Comparison of ENCODE assay signal across 9 cellular contexts in genomic region chr20:34311118-34312023, GRCh38. TPM values are rescaled to one million over a fixed set of nuclear protein-coding genes. Genes with fewer than 3 reads are reported as not detected.
DNase-seq lines count a peak whose midpoint lies in the region; ATAC-seq lines count a peak whose summit lies in the region.
"Had no signal": no experiment of that assay in that cellular context is flagged by ENCODE, and none has a peak within 500 bp of the region (broad histone marks: within the 10 kb centered on the region; RNA-seq: fewer than 3 reads in every experiment).

No MANE protein-coding gene starts in this region.

- no peak overlapping the region for H3K27ac ChIP-seq in ectodermal cell (ENCODE audit: insufficient read depth, low read depth, low read length, poor library complexity, severe bottlenecking)
- peak overlapping the region; percentile 41 to 70 for H3K27ac ChIP-seq in mucosa of rectum (ENCODE audit: low read depth in 2 of 2, low read length in 2 of 2)
- H3K27ac ChIP-seq: gastrocnemius medialis had no signal

- H3K36me3 ChIP-seq in ectodermal cell (ENCODE audit: control insufficient read depth, insufficient read depth, low read length) (no peaks in the 10 kb centered on the region), mucosa of rectum (ENCODE audit: control insufficient read depth in 2 of 2, insufficient read depth in 2 of 2, low read length in 2 of 2) (no peaks in the 10 kb centered on the region)
- H3K36me3 ChIP-seq: gastrocnemius medialis had no signal

- H3K9ac ChIP-seq in mucosa of rectum (ENCODE audit: low read depth in 1 of 2, low read length in 2 of 2): peak overlapping the region in 1 of 2 donors; percentile 43

- peak overlapping the region; percentile 21 for H3K4me3 ChIP-seq in ectodermal cell (ENCODE audit: insufficient read depth, low read depth, low read length)
- H3K4me3 ChIP-seq in mucosa of rectum (ENCODE audit: low read length in 2 of 2): peak overlapping the region; percentile 54 to 66

- DNase-seq in AG20443 (ENCODE audit: low spot score) (peak; percentile 22), HuH-7.5 (ENCODE audit: low spot score) (peak; percentile 87), SHP77 (lab: John Stamatoyannopoulos, UW) (no peak)
- no peak for DNase-seq in stimulated activated CD4-positive, alpha-beta T cell treated with anti-CD3 and anti-CD28 coated beads, Interleukin-2, amount 100 ng/mL, for 24 hours
- DNase-seq in activated CD8-positive, alpha-beta memory T cell treated with anti-CD3 and anti-CD28 coated beads, Interleukin-2, amount 50 U/mL, for 4 hours: no peak
- DNase-seq: gastrocnemius medialis had no signal

- H3K9me3 ChIP-seq in ectodermal cell (ENCODE audit: control insufficient read depth, low read length): no peaks in the 10 kb centered on the region
- no peaks in the 10 kb centered on the region for H3K9me3 ChIP-seq in mucosa of rectum (ENCODE audit: control insufficient read depth in 2 of 2, low read length in 2 of 2)
- H3K9me3 ChIP-seq: gastrocnemius medialis had no signal

- H3K4me1 ChIP-seq in ectodermal cell (ENCODE audit: control insufficient read depth, insufficient read depth, low read length) (no peaks in the 10 kb centered on the region), mucosa of rectum (ENCODE audit: control insufficient read depth in 2 of 2, insufficient read depth in 2 of 2, low read length in 2 of 2) (peaks cover 18 to 23% of the 10 kb centered on the region in 2 donors)

- H3K27me3 ChIP-seq in ectodermal cell (ENCODE audit: control insufficient read depth, insufficient read depth, low read length, poor library complexity, severe bottlenecking) (peaks cover 20% of the 10 kb centered on the region), mucosa of rectum (ENCODE audit: control insufficient read depth in 2 of 2, insufficient read depth in 2 of 2, low read length in 2 of 2) (peaks cover 0 to 3% of the 10 kb centered on the region in 2 donors)

- ATAC-seq in GM21723 (IDR thresholded peaks at IDR 0.05; ENCODE audit: unreplicated experiment): no peak

- WGBS in ectodermal cell, 2 experiments: 8 to 9% methylated on average over 45 of the region's 45 CpGs

RNA-seq across cellular contexts. Expression of gene AHCY, which starts 8.2 kb away (rescaled TPM):
- polyA plus RNA-seq in ectodermal cell (2013, experiment 1 of 4): 258 TPM
- polyA plus RNA-seq in ectodermal cell (2013, experiment 2 of 4): 247 TPM
- polyA plus RNA-seq in ectodermal cell (2013, experiment 3 of 4): 182 TPM
- 195 TPM for polyA plus RNA-seq in ectodermal cell (2013, experiment 4 of 4)

RNA-seq across cellular contexts. Expression of gene ITCH, which starts 51.7 kb away (rescaled TPM):
- 37.4 TPM for polyA plus RNA-seq in ectodermal cell (2013, experiment 1 of 4)
- polyA plus RNA-seq in ectodermal cell (2013, experiment 2 of 4): 32.8 TPM
- 27.2 TPM for polyA plus RNA-seq in ectodermal cell (2013, experiment 3 of 4)
- polyA plus RNA-seq in ectodermal cell (2013, experiment 4 of 4): 31.4 TPM

Comparison
In these comparisons a context has a peak if more than half of its experiments do, and no peak if none do; other contexts are left out.
1. DNase-seq: peak in AG20443 (single experiment) and HuH-7.5 (single experiment); none in stimulated activated CD4-positive, alpha-beta T cell treated with anti-CD3 and anti-CD28 coated beads, Interleukin-2, amount 100 ng/mL, for 24 hours (0 of 2), activated CD8-positive, alpha-beta memory T cell treated with anti-CD3 and anti-CD28 coated beads, Interleukin-2, amount 50 U/mL, for 4 hours (single experiment) and SHP77 (0 of 2).